8 cellular contexts compared by ENCODE assay signal in the genomic region with DNA sequence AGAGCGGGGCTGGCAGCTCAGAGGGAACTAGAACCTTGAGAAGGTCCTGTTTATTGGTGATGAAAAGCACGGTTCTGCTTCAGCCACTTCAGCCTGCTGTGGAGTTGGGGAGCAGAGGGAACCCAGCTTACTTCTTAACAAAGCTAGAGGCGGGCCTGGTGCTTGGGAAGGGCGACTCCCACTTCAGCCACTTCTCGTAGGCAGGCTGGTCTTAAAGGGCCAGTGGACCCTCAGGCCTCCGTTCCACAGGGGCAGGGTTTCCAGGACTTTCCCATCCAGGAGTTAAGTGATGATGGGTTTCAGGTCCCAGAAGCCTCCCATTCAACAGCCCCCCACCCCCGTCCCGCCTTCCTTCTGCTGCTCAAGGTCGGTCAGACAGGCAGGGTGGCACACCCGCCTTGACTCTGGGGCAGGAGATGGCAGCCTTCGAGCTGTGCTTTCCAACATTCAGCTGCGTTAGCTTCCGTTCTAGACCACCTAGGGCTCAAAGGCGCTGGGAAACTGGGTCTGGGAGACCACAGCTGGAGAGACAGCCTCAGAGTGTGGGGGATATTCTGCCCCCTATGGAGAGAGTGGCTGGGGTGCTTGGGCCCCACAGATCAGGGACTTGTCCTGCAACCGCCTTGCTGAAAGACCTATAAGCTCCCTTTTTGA. TPM values are rescaled to one million over a fixed set of nuclear protein-coding genes. Genes with fewer than 3 reads are reported as not detected.
DNase-seq lines count a peak whose midpoint lies in the region; ATAC-seq and TF ChIP-seq lines count a peak whose summit lies in the region.

No MANE protein-coding gene starts in this region.

- TF ChIP-seq POLR2A in breast epithelium (IDR thresholded peaks at IDR 0.05): no peak

- H4K20me1 ChIP-seq in SK-N-SH (ENCODE audit: insufficient read depth): no peaks in the 10 kb centered on the region

- H3K27me3 ChIP-seq in SK-N-SH (ENCODE audit: insufficient read depth) (peaks cover 77% of the 10 kb centered on the region), breast epithelium (peaks cover 6 to 58% of the 10 kb centered on the region in 2 donors), neuronal stem cell (ENCODE audit: control insufficient read depth in 3 of 3, insufficient read depth in 3 of 3, low read depth in 1 of 3, low read length in 3 of 3) (peaks cover 32 to 96% (median 71%) of the 10 kb centered on the region in 3 experiments)

- H4K8ac ChIP-seq in neuronal stem cell (ENCODE audit: low read depth, low read length): no peak overlapping the region

- H3K9ac ChIP-seq in SK-N-SH: no peak overlapping the region
- no peak overlapping the region for H3K9ac ChIP-seq in neuronal stem cell (ENCODE audit: low read depth, low read length, poor library complexity)

- H2BK5ac ChIP-seq in neuronal stem cell (ENCODE audit: low read length): no peak overlapping the region

- H2BK15ac ChIP-seq in neuronal stem cell (ENCODE audit: low read length): no peak overlapping the region

- H2BK12ac ChIP-seq in neuronal stem cell (ENCODE audit: low read length): no peak overlapping the region

- H3K9me3 ChIP-seq in SK-N-SH (no peaks in the 10 kb centered on the region), breast epithelium (no peaks in the 10 kb centered on the region), neuronal stem cell (replicated peaks in 1 of 2; ENCODE audit: control insufficient read depth in 2 of 2, insufficient read depth in 1 of 2, low read depth in 1 of 2, low read length in 2 of 2) (no peaks in the 10 kb centered on the region)

- no peak for TF ChIP-seq RAD21 in SK-N-SH (IDR thresholded peaks at IDR 0.05; ENCODE audit: low read length)

- POLR2A ChIA-PET in SK-N-SH (lab: Yijun Ruan, JAX): no interaction called here

- H3K4me2 ChIP-seq in SK-N-SH: no peak overlapping the region
- no peak overlapping the region for H3K4me2 ChIP-seq in neuronal stem cell (ENCODE audit: insufficient read depth, low read length, poor library complexity, severe bottlenecking)

- H3K18ac ChIP-seq in neuronal stem cell (ENCODE audit: low read length): no peak overlapping the region

- DNase-seq in SK-N-SH (no peak), KG1 (lab: John Stamatoyannopoulos, UW) (peak; percentile 4), breast epithelium (ENCODE audit: low spot score in 2 of 2) (no peak), neuronal stem cell (ENCODE audit: low spot score) (peak; percentile 53), GF-D8 (lab: John Stamatoyannopoulos, UW) (no peak), NCI-H446 (lab: John Stamatoyannopoulos, UW) (no peak)

- H3K4me1 ChIP-seq in SK-N-SH (ENCODE audit: control insufficient read depth in 1 of 2, insufficient read depth in 2 of 2, low read depth in 1 of 2, low read length in 1 of 2) (peaks cover 0 to 2% of the 10 kb centered on the region in 2 experiments; a peak in 1 of 4 replicates), breast epithelium (no peaks in the 10 kb centered on the region), neuronal stem cell (ENCODE audit: control insufficient read depth in 2 of 2, insufficient read depth in 1 of 2, low read depth in 1 of 2, low read length in 2 of 2) (peaks cover 0 to 10% of the 10 kb centered on the region in 2 donors)

- H3K27ac ChIP-seq in SK-N-SH (ENCODE audit: low read depth in 2 of 2, low read length in 1 of 2) (no peak overlapping the region), breast epithelium (peak overlapping the region; percentile 55 to 64), neuronal stem cell (replicated peaks; ENCODE audit: low read length) (no peak overlapping the region)

- no peak for TF ChIP-seq CTCF in SK-N-SH (IDR thresholded peaks at IDR 0.05)
- no peak for TF ChIP-seq CTCF in breast epithelium (IDR thresholded peaks at IDR 0.05)

- CTCF ChIA-PET in SK-N-SH (lab: Yijun Ruan, JAX): interaction anchor here (1.1 to 4.3 kb wide), 7 partner anchors 10 to 279 kb away, joined by 3 to 23 read pairs (median 7); no protein-coding TSS in a partner anchor

- no peak overlapping the region for H3K4ac ChIP-seq in neuronal stem cell (ENCODE audit: low read length)

- no peak overlapping the region for H3K23ac ChIP-seq in neuronal stem cell (ENCODE audit: low read depth, low read length, poor library complexity)

- no peaks in the 10 kb centered on the region for H3K36me3 ChIP-seq in SK-N-SH (replicated peaks in 1 of 2; ENCODE audit: control insufficient read depth in 1 of 2, insufficient read depth in 2 of 2, low read length in 1 of 2)
- H3K36me3 ChIP-seq in breast epithelium: no peaks in the 10 kb centered on the region
- no peaks in the 10 kb centered on the region for H3K36me3 ChIP-seq in neuronal stem cell (replicated peaks in 1 of 2; ENCODE audit: control insufficient read depth in 2 of 2, insufficient read depth in 2 of 2, low read length in 2 of 2)

- WGBS in SK-N-SH (ENCODE audit: low lambda C conversion rate): 52% methylated on average over 14 of the region's 15 CpGs
- WGBS in neuronal stem cell (ENCODE audit: extremely low coverage in 2 of 2, insufficient read length in 2 of 2, insufficient replicate concordance in 1 of 2), 2 donors: no CpG with 5 or more reads among the region's 15 CpGs

- intact Hi-C loops in breast epithelium (cut with DNase I; ENCODE audit: low total_unique reads): no loop called here

- peak; percentile 49 for ATAC-seq in SK-N-SH treated with all-trans-retinoic acid at 6 μM for 48 hours
- no peak for ATAC-seq in HG03108 (IDR thresholded peaks at IDR 0.05; ENCODE audit: unreplicated experiment)

- H4K91ac ChIP-seq in neuronal stem cell (ENCODE audit: low read depth, low read length, poor library complexity): no peak overlapping the region

- H3K79me2 ChIP-seq in SK-N-SH (ENCODE audit: insufficient read depth): no peaks in the 10 kb centered on the region

- H3K14ac ChIP-seq in neuronal stem cell (ENCODE audit: low read length): no peak overlapping the region

- no peaks in the 10 kb centered on the region for H3K79me1 ChIP-seq in neuronal stem cell (ENCODE audit: low read depth, low read length)

- H3K9me2 ChIP-seq in SK-N-SH: no peaks in the 10 kb centered on the region

- H2AK5ac ChIP-seq in neuronal stem cell (ENCODE audit: low read depth, low read length): no peak overlapping the region

- H3K4me3 ChIP-seq in SK-N-SH (ENCODE audit: low read depth in 2 of 2, low read length in 1 of 2) (no peak overlapping the region), breast epithelium (peak overlapping the region in 2 of 3 donors; percentile 62 to 80), neuronal stem cell (ENCODE audit: low read length in 2 of 2) (no peak overlapping the region)

- no peak overlapping the region for H2AFZ ChIP-seq in SK-N-SH (ENCODE audit: low read depth)
- H2AFZ ChIP-seq in neuronal stem cell (ENCODE audit: low read length): no peak overlapping the region

- no peak for TF ChIP-seq EP300 in SK-N-SH (IDR thresholded peaks at IDR 0.05; ENCODE audit: borderline replicate concordance in 1 of 2, low read depth in 1 of 2, low read length in 1 of 2)

- no peaks in the 10 kb centered on the region for H3F3A ChIP-seq in SK-N-SH (replicated peaks; ENCODE audit: insufficient read depth)

- H2BK120ac ChIP-seq in neuronal stem cell (ENCODE audit: low read depth, low read length): no peak overlapping the region

TF ChIP-seq in SK-N-SH treated with all-trans-retinoic acid at 6 μM for 48 hours, 23 proteins besides CTCF, POLR2A, EP300 and RAD21 (continues in another document):
- no peak for TF ChIP-seq RARB (CRISPR knock-in tag; IDR thresholded peaks at IDR 0.05)
- TF ChIP-seq, protein P1, sequence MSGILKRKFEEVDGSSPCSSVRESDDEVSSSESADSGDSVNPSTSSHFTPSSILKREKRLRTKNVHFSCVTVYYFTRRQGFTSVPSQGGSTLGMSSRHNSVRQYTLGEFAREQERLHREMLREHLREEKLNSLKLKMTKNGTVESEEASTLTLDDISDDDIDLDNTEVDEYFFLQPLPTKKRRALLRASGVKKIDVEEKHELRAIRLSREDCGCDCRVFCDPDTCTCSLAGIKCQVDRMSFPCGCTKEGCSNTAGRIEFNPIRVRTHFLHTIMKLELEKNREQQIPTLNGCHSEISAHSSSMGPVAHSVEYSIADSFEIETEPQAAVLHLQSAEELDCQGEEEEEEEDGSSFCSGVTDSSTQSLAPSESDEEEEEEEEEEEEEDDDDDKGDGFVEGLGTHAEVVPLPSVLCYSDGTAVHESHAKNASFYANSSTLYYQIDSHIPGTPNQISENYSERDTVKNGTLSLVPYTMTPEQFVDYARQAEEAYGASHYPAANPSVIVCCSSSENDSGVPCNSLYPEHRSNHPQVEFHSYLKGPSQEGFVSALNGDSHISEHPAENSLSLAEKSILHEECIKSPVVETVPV (CRISPR knock-in tag; IDR thresholded peaks at IDR 0.05): no peak

TF ChIP-seq in SK-N-SH, 30 proteins besides CTCF, POLR2A, EP300 and RAD21 (continues in another document):
- no peak for TF ChIP-seq MXI1 (IDR thresholded peaks at IDR 0.05; ENCODE audit: low read depth, low read length)
- TF ChIP-seq TEAD4 (IDR thresholded peaks at IDR 0.05; ENCODE audit: borderline replicate concordance, insufficient read depth): no peak
- TF ChIP-seq RCOR1 (IDR thresholded peaks at IDR 0.05; ENCODE audit: low read length): no peak
- TF ChIP-seq FOXM1 (IDR thresholded peaks at IDR 0.05; ENCODE audit: low read depth): no peak

RNA-seq across cellular contexts. Expression of a gene that starts 3.4 kb away (rescaled TPM):
- polyA plus RNA-seq in SK-N-SH (2012; rRNA removed): not detected in 2 replicates
- not detected in 2 replicates for polyA plus RNA-seq in SK-N-SH (2012; cell fraction: cytosol; rRNA removed)
- not detected in 2 replicates for polyA plus RNA-seq in SK-N-SH (2012; cell fraction: nucleus; rRNA removed)
- 1 to 10 TPM; 1.9 to 9.1 (median 5.6) TPM for total RNA-seq in breast epithelium
- polyA plus RNA-seq in neuronal stem cell (2013, experiment 1 of 2): 0.15 TPM
- polyA plus RNA-seq in neuronal stem cell (2013, experiment 2 of 2): 0.25 TPM

Comparison
In these comparisons a context has a peak if more than half of its experiments do, and no peak if none do; other contexts are left out.
1. DNase-seq: peak in KG1 (single experiment) and neuronal stem cell (single experiment); none in SK-N-SH (single experiment), breast epithelium (0 of 2), GF-D8 (single experiment) and NCI-H446 (0 of 2).
2. H3K27ac ChIP-seq: peak in breast epithelium (2 of 2); none in SK-N-SH (0 of 2) and neuronal stem cell (single experiment).
3. H3K4me3 ChIP-seq: peak in breast epithelium (2 of 3); none in SK-N-SH (0 of 2) and neuronal stem cell (0 of 2).